In genomic region chr2:60553992-60554648, GRCh38 we compare ENCODE assay signal across 1 cellular context.
A peak's percentile ranks its signal among the peaks of the same experiment; 100 is the strongest.
TF ChIP-seq lines count a peak whose summit lies in the region.

No MANE protein-coding gene starts in this region.

TF ChIP-seq in K562, 482 proteins besides CTCF, POLR2A, EP300 and RAD21 (continued from another document):
- TF ChIP-seq PHF8 (IDR thresholded peaks at IDR 0.05; ENCODE audit: borderline replicate concordance, low read length) (no peak; the same call in 1 of the 2 replicates), CLOCK (CRISPR knock-in tag; IDR thresholded peaks at IDR 0.05; ENCODE audit: borderline replicate concordance) (no peak), MYNN (IDR thresholded peaks at IDR 0.05) (no peak), MYNN (CRISPR knock-in tag; IDR thresholded peaks at IDR 0.05) (no peak), TCF15 (CRISPR knock-in tag; IDR thresholded peaks at IDR 0.05) (no peak), ZNF57 (CRISPR knock-in tag; IDR thresholded peaks at IDR 0.05) (no peak), ZNF785 (CRISPR knock-in tag; IDR thresholded peaks at IDR 0.05) (no peak), ZNF140 (CRISPR knock-in tag; IDR thresholded peaks at IDR 0.05) (no peak), ZNF764 (CRISPR knock-in tag; IDR thresholded peaks at IDR 0.05; ENCODE audit: low read depth) (no peak), NKRF (IDR thresholded peaks at IDR 0.05; ENCODE audit: borderline replicate concordance) (no peak), AFF1 (IDR thresholded peaks at IDR 0.05; ENCODE audit: low read depth in 1 of 2, partially characterized antibody in 2 of 2) (no peak), SP1 (CRISPR knock-in tag; IDR thresholded peaks at IDR 0.05) (no peak), ZNF121 (CRISPR knock-in tag; conservative IDR thresholded peaks at IDR 0.05) (no peak), HCFC1 (IDR thresholded peaks at IDR 0.05; ENCODE audit: low read depth, low read length) (no peak), SPI1 (IDR thresholded peaks at IDR 0.05; ENCODE audit: borderline replicate concordance, low read depth, low read length) (no peak), HDAC1 (IDR thresholded peaks at IDR 0.05) (no peak), SETDB1 (IDR thresholded peaks at IDR 0.05; ENCODE audit: low read length) (no peak), ZNF133 (CRISPR knock-in tag; IDR thresholded peaks at IDR 0.05) (no peak), SMARCA4 (IDR thresholded peaks at IDR 0.05) (no peak), FOXM1 (IDR thresholded peaks at IDR 0.05; ENCODE audit: low read depth) (no peak), FOXM1 (CRISPR knock-in tag; IDR thresholded peaks at IDR 0.05; ENCODE audit: low read depth) (no peak), CXXC5 (CRISPR knock-in tag; IDR thresholded peaks at IDR 0.05) (0 out of 2 replicates have a peak, but pooled peaks have one; percentile 8), MAZ (CRISPR knock-in tag; conservative IDR thresholded peaks at IDR 0.05 in 1 of 2, IDR thresholded peaks at IDR 0.05 in 1 of 2) (0 out of 4 replicates have a peak, but pooled peaks of 1 of the 2 experiments have one; percentile 10), RHOXF2B (CRISPR knock-in tag; conservative IDR thresholded peaks at IDR 0.05) (no peak), CBFB (CRISPR knock-in tag; IDR thresholded peaks at IDR 0.05) (no peak), POLR2AphosphoS5 (IDR thresholded peaks at IDR 0.05; ENCODE audit: control insufficient read depth, insufficient read depth, low read depth, low read length) (no peak), ZNF280B (CRISPR knock-in tag; IDR thresholded peaks at IDR 0.05) (no peak), PCBP1 (IDR thresholded peaks at IDR 0.05; ENCODE audit: low read depth, low read length, poor library complexity, severe bottlenecking) (peak; percentile 64), ZNF589 (CRISPR knock-in tag; IDR thresholded peaks at IDR 0.05; ENCODE audit: low read depth) (no peak), SMAD2 (IDR thresholded peaks at IDR 0.05; ENCODE audit: low read depth, low read length) (no peak), GTF2A2 (tag; IDR thresholded peaks at IDR 0.05) (no peak), E2F6 (IDR thresholded peaks at IDR 0.05; ENCODE audit: borderline replicate concordance in 1 of 2, extremely low read depth in 1 of 2, insufficient read depth in 1 of 2, insufficient read length in 1 of 2, low read depth in 1 of 2, low read length in 1 of 2, poor library complexity in 1 of 2, severe bottlenecking in 1 of 2) (peak in 1 of 2 experiments; percentile 11)
